Comparison of ENCODE assay signal across 24 cellular contexts in genomic region chr1:189939967-189940366, GRCh38.
DNase-seq lines count a peak whose midpoint lies in the region; ATAC-seq and TF ChIP-seq lines count a peak whose summit lies in the region.
"Had no signal": no experiment of that assay in that cellular context is flagged by ENCODE, and none has a peak within 500 bp of the region (broad histone marks: within the 10 kb centered on the region; RNA-seq: fewer than 3 reads in every experiment).

No MANE protein-coding gene starts in this region.

- CTCF ChIA-PET in mammary epithelial cell (lab: Charles Lee; ENCODE audit: low non-redundant PET): no interaction called here
- CTCF ChIA-PET in CD8-positive, alpha-beta T cell (lab: Charles Lee): no interaction called here

- no TSS peak for BruUV-seq in mammary epithelial cell (replicated peaks; lab: Mats Ljungman, UMichigan)

- no peak overlapping the region for H3K27ac Mint-ChIP-seq in CD8-positive, alpha-beta T cell
- H3K27ac Mint-ChIP-seq: activated T-helper 2 cell treated with anti-CD3 and anti-CD28 coated beads, Interferon-gamma antibody, Interleukin-2, Interleukin-4, amounts not matched to agents 10 μg/mL and 5 μg/mL and 100 μg/mL, durations not matched to agents 14 hours and 24 hours and 36 hours; stimulated activated naive CD8-positive, alpha-beta T cell treated with anti-CD3 and anti-CD28 coated beads, Interleukin-15, Interleukin-2, amounts not matched to agents 100 ng/mL and 50 ng/mL, for 24 hours; T-helper 1 cell treated with Interleukin-12 subunit alpha and Interleukin-12 subunit beta and Interleukin-4 antibody, amounts not matched to agents 30 μg/mL and 1 μg/mL, for 36 hours had no signal

- DNase-seq in HCEC 1CT (peak; percentile 55), NCI-H446 treated with DMSO at 0.1 percent for 48 hours (lab: John Stamatoyannopoulos, UW) (peak; percentile 65), mammary epithelial cell (peak; percentile 0), kidney tubule cell (ENCODE audit: low spot score) (peak; percentile 6), NCI-H1436 (lab: John Stamatoyannopoulos, UW) (no peak), right cardiac atrium (no peak)
- no peak for DNase-seq in CD8-positive, alpha-beta T cell
- DNase-seq: activated CD4-positive, alpha-beta T cell treated with anti-CD3 and anti-CD28 coated beads, Interleukin-2, amount 50 U/mL, for 1 hour; activated CD8-positive, alpha-beta memory T cell treated with anti-CD3 and anti-CD28 coated beads, Interleukin-2, amount 50 U/mL, for 4 hours; erythroblast; H7; left lung; NCI-H1436 treated with DMSO at 0.1 percent for 48 hours; NCI-H2171 treated with DMSO at 0.1 percent for 48 hours; NCI-H82; SIG-M5; stimulated activated CD4-positive, alpha-beta T cell treated with anti-CD3 and anti-CD28 coated beads, Interleukin-4, amount 100 ng/mL, for 1 hour had no signal

- dilution Hi-C loops in mammary epithelial cell (cut with HindIII; ENCODE audit: low sequenced_read_pairs): no loop called here

- no peaks in the 10 kb centered on the region for H3K79me2 ChIP-seq in mammary epithelial cell (ENCODE audit: insufficient read depth, low read length)

- H3K4me1 ChIP-seq in mammary epithelial cell (ENCODE audit: insufficient read depth, low read length) (no peaks in the 10 kb centered on the region), right cardiac atrium (ENCODE audit: control insufficient read depth, insufficient read depth, low read length) (no peaks in the 10 kb centered on the region)
- no peaks in the 10 kb centered on the region for H3K4me1 ChIP-seq in CD8-positive, alpha-beta T cell (ENCODE audit: insufficient read depth, low read length)
- H3K4me1 ChIP-seq: left lung, prostate gland, tibial nerve had no signal

- ATAC-seq in CD8-positive, alpha-beta T cell: no peak
- no peak for ATAC-seq in GM18858 (IDR thresholded peaks at IDR 0.05; ENCODE audit: unreplicated experiment)
- no peak for ATAC-seq in right cardiac atrium
- ATAC-seq: left lung had no signal

- H3K9me3 ChIP-seq in mammary epithelial cell (replicated peaks; ENCODE audit: insufficient read depth, low read length): no peaks in the 10 kb centered on the region
- no peaks in the 10 kb centered on the region for H3K9me3 ChIP-seq in CD8-positive, alpha-beta T cell (ENCODE audit: low read length)
- H3K9me3 ChIP-seq in right cardiac atrium (ENCODE audit: control insufficient read depth, low read length): no peaks in the 10 kb centered on the region
- H3K9me3 ChIP-seq: prostate gland had no signal

- no peak overlapping the region for H3K4me3 ChIP-seq in mammary epithelial cell (replicated peaks in 1 of 3; ENCODE audit: insufficient read depth in 1 of 3, low read depth in 2 of 3, low read length in 3 of 3)
- H3K4me3 ChIP-seq in CD8-positive, alpha-beta T cell (ENCODE audit: low read depth, low read length): no peak overlapping the region
- no peak overlapping the region for H3K4me3 ChIP-seq in right cardiac atrium (ENCODE audit: low read length)
- H3K4me3 ChIP-seq: left lung, prostate gland, smooth muscle cell, tibial nerve had no signal

- in situ Hi-C loops in mammary epithelial cell (cut with MboI; ENCODE audit: low sequenced_read_pairs in 2 of 2): no loop called here

- H3K36me3 Mint-ChIP-seq in CD8-positive, alpha-beta T cell: no peaks in the 10 kb centered on the region

- POLR2A ChIA-PET in CD8-positive, alpha-beta T cell (lab: Charles Lee): no interaction called here

- H3K27me3 Mint-ChIP-seq in CD8-positive, alpha-beta T cell (ENCODE audit: low read depth): no peaks in the 10 kb centered on the region
- H3K27me3 Mint-ChIP-seq: stimulated activated naive CD8-positive, alpha-beta T cell treated with anti-CD3 and anti-CD28 coated beads, Interleukin-15, Interleukin-2, amounts not matched to agents 100 ng/mL and 50 ng/mL, for 24 hours had no signal

- no peak overlapping the region for H3K4me3 Mint-ChIP-seq in CD8-positive, alpha-beta T cell
- H3K4me3 Mint-ChIP-seq: stimulated activated naive CD8-positive, alpha-beta T cell treated with anti-CD3 and anti-CD28 coated beads, Interleukin-15, Interleukin-2, amounts not matched to agents 100 ng/mL and 50 ng/mL, for 24 hours; T-helper 1 cell treated with Interleukin-12 subunit alpha and Interleukin-12 subunit beta and Interleukin-4 antibody, amounts not matched to agents 30 μg/mL and 1 μg/mL, for 36 hours had no signal

- H3K36me3 ChIP-seq in mammary epithelial cell (ENCODE audit: insufficient read depth, low read length): no peaks in the 10 kb centered on the region
- H3K36me3 ChIP-seq in CD8-positive, alpha-beta T cell (ENCODE audit: insufficient read depth, low read length): no peaks in the 10 kb centered on the region
- H3K36me3 ChIP-seq: left lung, prostate gland, tibial nerve had no signal

- no peak overlapping the region for H3K9ac ChIP-seq in mammary epithelial cell (ENCODE audit: insufficient read depth, low read length)

- H4K20me1 ChIP-seq in mammary epithelial cell (ENCODE audit: insufficient read depth, low read length): no peaks in the 10 kb centered on the region

- intact Hi-C loops in mammary epithelial cell (cut with micrococcal nuclease) (no loop called here), right cardiac atrium (cut with DNase I) (no loop called here)
- intact Hi-C loops in CD8-positive, alpha-beta T cell (cut with DNase I, micrococcal nuclease): no loop called here

- H3K27me3 ChIP-seq in mammary epithelial cell (ENCODE audit: insufficient read depth, low read length): no peaks in the 10 kb centered on the region
- no peaks in the 10 kb centered on the region for H3K27me3 ChIP-seq in CD8-positive, alpha-beta T cell (ENCODE audit: insufficient read depth, low read length)
- H3K27me3 ChIP-seq in right cardiac atrium (ENCODE audit: control insufficient read depth, insufficient read depth): no peaks in the 10 kb centered on the region
- H3K27me3 ChIP-seq: left lung, tibial nerve had no signal

- peaks cover 11% of the 10 kb centered on the region for H3K9me3 Mint-ChIP-seq in CD8-positive, alpha-beta T cell

- TF ChIP-seq CTCF in mammary epithelial cell (conservative IDR thresholded peaks at IDR 0.05 in 1 of 2, IDR thresholded peaks at IDR 0.05 in 1 of 2; ENCODE audit: extremely low read depth in 1 of 2, insufficient read depth in 1 of 2, low read depth in 1 of 2, low read length in 2 of 2): no peak
- no peak for TF ChIP-seq CTCF in CD8-positive, alpha-beta T cell (IDR thresholded peaks at IDR 0.05)

- H3K27ac ChIP-seq in mammary epithelial cell (ENCODE audit: insufficient read depth, low read depth, low read length) (no peak overlapping the region), right cardiac atrium (ENCODE audit: low read length) (no peak overlapping the region)
- no peak overlapping the region for H3K27ac ChIP-seq in CD8-positive, alpha-beta T cell (ENCODE audit: low read depth, low read length)
- H3K27ac ChIP-seq: left lung, prostate gland, tibial nerve had no signal

- H3K4me1 Mint-ChIP-seq in CD8-positive, alpha-beta T cell (ENCODE audit: low read depth): no peaks in the 10 kb centered on the region

- H2AFZ ChIP-seq in mammary epithelial cell (ENCODE audit: low read depth, low read length): no peak overlapping the region

- 0% methylated on average over 1 of the region's 1 CpG for WGBS in mammary epithelial cell (ENCODE audit: low coverage, missing lambda C conversion rate)
- 21% methylated on average over 1 of the region's 1 CpG for WGBS in right cardiac atrium

- no peak overlapping the region for H3K4me2 ChIP-seq in mammary epithelial cell (ENCODE audit: insufficient read depth, low read depth, low read length)
- H3K4me2 ChIP-seq: smooth muscle cell had no signal

Comparison
In these comparisons a context has a peak if more than half of its experiments do, and no peak if none do; other contexts are left out.
1. DNase-seq: peak in HCEC 1CT (single experiment), NCI-H446 treated with DMSO at 0.1 percent for 48 hours (single experiment), mammary epithelial cell (single experiment) and kidney tubule cell (single experiment); none in CD8-positive, alpha-beta T cell (0 of 7), NCI-H1436 (single experiment) and right cardiac atrium (0 of 3).